ENCODE assay signal across 10 cellular contexts in the genomic region with DNA sequence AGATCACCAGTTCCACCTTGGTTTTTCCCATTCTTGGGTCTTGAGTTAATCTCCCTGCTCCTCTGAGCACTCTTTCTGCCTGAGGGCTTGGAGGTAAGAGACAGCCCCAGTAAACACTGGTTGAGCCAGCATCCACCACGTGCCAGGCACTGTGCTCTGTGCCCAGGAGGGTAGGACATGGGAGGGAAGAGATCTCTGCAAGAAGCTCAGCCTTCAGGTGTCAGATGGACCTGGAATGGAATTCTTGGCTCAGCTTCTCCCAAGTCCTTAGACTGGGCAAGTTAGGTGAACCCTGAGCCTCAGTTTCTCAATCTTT. TPM values are rescaled to one million over a fixed set of nuclear protein-coding genes. Genes with fewer than 3 reads are reported as not detected.
DNase-seq lines count a peak whose midpoint lies in the region; ATAC-seq and TF ChIP-seq lines count a peak whose summit lies in the region.
"Had no signal": no experiment of that assay in that cellular context is flagged by ENCODE, and none has a peak within 500 bp of the region (broad histone marks: within the 10 kb centered on the region; RNA-seq: fewer than 3 reads in every experiment).

No MANE protein-coding gene starts in this region.

- ATAC-seq in stimulated activated memory B cell treated with anti-CD40 and anti-IgM and Interleukin-4, amounts not matched to agents 10 μg/mL and 1 μg/mL and 100 μg/mL, for 72 hours: no peak
- ATAC-seq in HG02588 (IDR thresholded peaks at IDR 0.05; ENCODE audit: unreplicated experiment) (no peak), HG02678 (IDR thresholded peaks at IDR 0.05; ENCODE audit: unreplicated experiment) (no peak)

- no peaks in the 10 kb centered on the region for H3K36me3 Mint-ChIP-seq in activated naive CD8-positive, alpha-beta T cell
- peaks cover 8% of the 10 kb centered on the region for H3K36me3 Mint-ChIP-seq in activated naive CD8-positive, alpha-beta T cell treated with anti-CD3 and anti-CD28 coated beads for 36 hours
- no peaks in the 10 kb centered on the region for H3K36me3 Mint-ChIP-seq in stimulated activated memory B cell treated with anti-CD40 and anti-IgM and Interleukin-4, amounts not matched to agents 10 μg/mL and 1 μg/mL and 100 μg/mL, for 72 hours

- H3K4me1 Mint-ChIP-seq in activated naive CD8-positive, alpha-beta T cell (ENCODE audit: low read depth): peaks cover 28% of the 10 kb centered on the region
- H3K4me1 Mint-ChIP-seq in activated naive CD8-positive, alpha-beta T cell treated with anti-CD3 and anti-CD28 coated beads for 36 hours: peaks cover 20% of the 10 kb centered on the region
- H3K4me1 Mint-ChIP-seq in stimulated activated memory B cell treated with anti-CD40 and anti-IgM and Interleukin-4, amounts not matched to agents 10 μg/mL and 1 μg/mL and 100 μg/mL, for 72 hours: peaks cover 29% of the 10 kb centered on the region

- H3K18ac ChIP-seq in mesenchymal stem cell (ENCODE audit: low read depth in 1 of 2, low read length in 2 of 2): peak overlapping the region in 1 of 2 experiments; percentile 13

- no peak overlapping the region for H3K4ac ChIP-seq in mesenchymal stem cell (ENCODE audit: low read depth in 1 of 2, low read length in 2 of 2)

- TF ChIP-seq EP300 in tibial nerve (IDR thresholded peaks at IDR 0.05): no peak

- H3K9me3 ChIP-seq in mesenchymal stem cell (ENCODE audit: control insufficient read depth, low read length) (no peaks in the 10 kb centered on the region), tibial nerve (no peaks in the 10 kb centered on the region)

- H3K4me1 ChIP-seq in mesenchymal stem cell (ENCODE audit: control insufficient read depth, insufficient read depth, low read depth, low read length): peaks cover 54% of the 10 kb centered on the region
- peaks cover 0 to 81% (median 50%) of the 10 kb centered on the region in 4 donors for H3K4me1 ChIP-seq in tibial nerve

- H4K8ac ChIP-seq in mesenchymal stem cell (ENCODE audit: low read length): no peak overlapping the region

- no peak overlapping the region for H3K4me3 Mint-ChIP-seq in activated naive CD8-positive, alpha-beta T cell
- no peak overlapping the region for H3K4me3 Mint-ChIP-seq in activated naive CD8-positive, alpha-beta T cell treated with anti-CD3 and anti-CD28 coated beads for 36 hours
- H3K4me3 Mint-ChIP-seq in stimulated activated memory B cell treated with anti-CD40 and anti-IgM and Interleukin-4, amounts not matched to agents 10 μg/mL and 1 μg/mL and 100 μg/mL, for 72 hours: no peak overlapping the region

- H3K14ac ChIP-seq in mesenchymal stem cell (ENCODE audit: low read length in 2 of 2): no peak overlapping the region

- H3K27ac ChIP-seq in mesenchymal stem cell (ENCODE audit: low read length, poor library complexity, severe bottlenecking): no peak overlapping the region
- peak overlapping the region in 3 of 4 donors; percentile 50 to 99 (median 96) for H3K27ac ChIP-seq in tibial nerve

- H3K9ac ChIP-seq in mesenchymal stem cell (ENCODE audit: low read length): peak overlapping the region; percentile 98

- no peak overlapping the region for H2BK120ac ChIP-seq in mesenchymal stem cell (ENCODE audit: low read depth, low read length)

- no peaks in the 10 kb centered on the region for H3K27me3 ChIP-seq in mesenchymal stem cell (ENCODE audit: control insufficient read depth in 1 of 2, insufficient read depth in 1 of 2, low read length in 2 of 2)
- H3K27me3 ChIP-seq in tibial nerve: no peaks in the 10 kb centered on the region

- DNase-seq in activated naive CD8-positive, alpha-beta T cell treated with anti-CD3 and anti-CD28 coated beads for 36 hours: no peak
- DNase-seq in cardiac fibroblast (ENCODE audit: low read depth in 2 of 2) (peak in 1 of 2 donors; percentile 16), mesenchymal stem cell (no peak), tibial nerve (ENCODE audit: low spot score in 2 of 2) (no peak)
- DNase-seq: stimulated activated CD4-positive, alpha-beta T cell treated with anti-CD3 and anti-CD28 coated beads, Interleukin-4, amount 100 ng/mL, for 24 hours had no signal

- H2BK12ac ChIP-seq in mesenchymal stem cell (ENCODE audit: low read length in 2 of 2): no peak overlapping the region

- WGBS in mesenchymal stem cell: 53% methylated on average over 1 of the region's 1 CpG
- 56 to 79% methylated on average over 1 of the region's 1 CpG for WGBS in tibial nerve, 2 donors

- no peaks in the 10 kb centered on the region for H3K27me3 Mint-ChIP-seq in activated naive CD8-positive, alpha-beta T cell
- H3K27me3 Mint-ChIP-seq in activated naive CD8-positive, alpha-beta T cell treated with anti-CD3 and anti-CD28 coated beads for 36 hours: no peaks in the 10 kb centered on the region
- H3K27me3 Mint-ChIP-seq in stimulated activated memory B cell treated with anti-CD40 and anti-IgM and Interleukin-4, amounts not matched to agents 10 μg/mL and 1 μg/mL and 100 μg/mL, for 72 hours: no peaks in the 10 kb centered on the region

- no peak for TF ChIP-seq POLR2A in tibial nerve (IDR thresholded peaks at IDR 0.05)

- H4K91ac ChIP-seq in mesenchymal stem cell (ENCODE audit: low read length): no peak overlapping the region

- H3K9me3 Mint-ChIP-seq in activated naive CD8-positive, alpha-beta T cell (ENCODE audit: low read depth): no peaks in the 10 kb centered on the region
- no peaks in the 10 kb centered on the region for H3K9me3 Mint-ChIP-seq in activated naive CD8-positive, alpha-beta T cell treated with anti-CD3 and anti-CD28 coated beads for 36 hours
- H3K9me3 Mint-ChIP-seq in stimulated activated memory B cell treated with anti-CD40 and anti-IgM and Interleukin-4, amounts not matched to agents 10 μg/mL and 1 μg/mL and 100 μg/mL, for 72 hours: no peaks in the 10 kb centered on the region

- H2BK15ac ChIP-seq in mesenchymal stem cell (ENCODE audit: low read depth, poor library complexity, severe bottlenecking): no peak overlapping the region

- no peak overlapping the region for H2BK5ac ChIP-seq in mesenchymal stem cell (ENCODE audit: low read depth, low read length, poor library complexity, severe bottlenecking)

- no peak overlapping the region for H2AK5ac ChIP-seq in mesenchymal stem cell (ENCODE audit: low read length, severe bottlenecking)

- no peak overlapping the region for H2AFZ ChIP-seq in mesenchymal stem cell (ENCODE audit: low read depth, low read length)

- peaks cover 5% of the 10 kb centered on the region for H3K79me1 ChIP-seq in mesenchymal stem cell (replicated peaks; ENCODE audit: low read length, poor library complexity, severe bottlenecking)

- no peak for TF ChIP-seq CTCF in cardiac fibroblast (IDR thresholded peaks at IDR 0.05; ENCODE audit: low read depth, low read length)
- no peak for TF ChIP-seq CTCF in tibial nerve (IDR thresholded peaks at IDR 0.05)

- peak overlapping the region; percentile 7 for H3K27ac Mint-ChIP-seq in activated naive CD8-positive, alpha-beta T cell
- H3K27ac Mint-ChIP-seq in activated naive CD8-positive, alpha-beta T cell treated with anti-CD3 and anti-CD28 coated beads for 36 hours: no peak overlapping the region
- H3K27ac Mint-ChIP-seq in stimulated activated memory B cell treated with anti-CD40 and anti-IgM and Interleukin-4, amounts not matched to agents 10 μg/mL and 1 μg/mL and 100 μg/mL, for 72 hours: no peak overlapping the region

- H3K4me3 ChIP-seq in cardiac fibroblast (replicated peaks in 1 of 2; ENCODE audit: low read depth in 2 of 2, low read length in 2 of 2): peak overlapping the region; percentile 86 to 91
- H3K4me3 ChIP-seq in mesenchymal stem cell (ENCODE audit: insufficient read depth in 1 of 2, low read depth in 1 of 2, low read length in 2 of 2): peak overlapping the region in 1 of 2 experiments; percentile 88
- peak overlapping the region in 2 of 4 donors; percentile 70 to 96 for H3K4me3 ChIP-seq in tibial nerve

- H3K23ac ChIP-seq in mesenchymal stem cell (ENCODE audit: low read length in 2 of 2): no peak overlapping the region

- peak overlapping the region; percentile 62 for H3K4me2 ChIP-seq in mesenchymal stem cell (ENCODE audit: low read length, poor library complexity, severe bottlenecking)

- peaks cover 55 to 63% of the 10 kb centered on the region in 2 experiments for H3K36me3 ChIP-seq in mesenchymal stem cell (ENCODE audit: control insufficient read depth in 1 of 2, insufficient read depth in 2 of 2, low read depth in 1 of 2, low read length in 2 of 2)
- H3K36me3 ChIP-seq in tibial nerve: peaks cover 0 to 18% (median 5%) of the 10 kb centered on the region in 3 donors

RNA-seq across cellular contexts. Expression of gene ZYX, which starts 2.5 kb away (rescaled TPM):
- total RNA-seq in activated naive CD8-positive, alpha-beta T cell treated with anti-CD3 and anti-CD28 coated beads for 36 hours: 100 to 1,000 TPM; 116 to 118 TPM
- 317 TPM for polyA plus RNA-seq in mesenchymal stem cell (2013, experiment 1 of 2)
- 305 TPM for polyA plus RNA-seq in mesenchymal stem cell (2013, experiment 2 of 2)
- 10 to 100 TPM; 57.5 to 96.9 (median 72.7) TPM for total RNA-seq in tibial nerve

RNA-seq across cellular contexts. Expression of gene FAM131B, which starts 21.1 kb away (rescaled TPM):
- total RNA-seq in activated naive CD8-positive, alpha-beta T cell treated with anti-CD3 and anti-CD28 coated beads for 36 hours: 1 to 10 TPM; 1.7 to 2.0 TPM
- polyA plus RNA-seq in mesenchymal stem cell (2013, experiment 1 of 2): 0.28 TPM
- polyA plus RNA-seq in mesenchymal stem cell (2013, experiment 2 of 2): 0.30 TPM
- total RNA-seq in tibial nerve: 1 to 10 TPM; 1.2 to 9.0 (median 1.5) TPM

RNA-seq across cellular contexts. Expression of gene EPHA1, which starts 25.1 kb away (rescaled TPM):
- 1 to 10 TPM; 2.3 to 3.4 TPM for total RNA-seq in activated naive CD8-positive, alpha-beta T cell treated with anti-CD3 and anti-CD28 coated beads for 36 hours
- polyA plus RNA-seq in mesenchymal stem cell (2013, experiment 1 of 2): 0.10 TPM
- polyA plus RNA-seq in mesenchymal stem cell (2013, experiment 2 of 2): 0.03 TPM
- 1 to 10 TPM in 1 of 4 donors, under 1 TPM in 1, not detected in 2; 0.87 to 3.6 TPM for total RNA-seq in tibial nerve
- total RNA-seq: LHCN-M2 had no signal

RNA-seq across cellular contexts. Expression of gene TAS2R60, which starts 59.7 kb away (rescaled TPM):
- not detected for total RNA-seq in activated naive CD8-positive, alpha-beta T cell treated with anti-CD3 and anti-CD28 coated beads for 36 hours
- not detected for polyA plus RNA-seq in mesenchymal stem cell (2013, experiment 1 of 2)
- not detected for polyA plus RNA-seq in mesenchymal stem cell (2013, experiment 2 of 2)
- not detected for total RNA-seq in tibial nerve
- total RNA-seq: LHCN-M2 had no signal
